Comparison of ENCODE assay signal across 21 cellular contexts in genomic region chr11:134665571-134666268, GRCh38.
DNase-seq lines count a peak whose midpoint lies in the region; ATAC-seq and TF ChIP-seq lines count a peak whose summit lies in the region.
"Had no signal": no experiment of that assay in that cellular context is flagged by ENCODE, and none has a peak within 500 bp of the region (broad histone marks: within the 10 kb centered on the region; RNA-seq: fewer than 3 reads in every experiment).

No MANE protein-coding gene starts in this region.

- no peak overlapping the region for H4K91ac ChIP-seq in neuronal stem cell (ENCODE audit: low read depth, low read length, poor library complexity)

- H3K27me3 ChIP-seq in neuronal stem cell (ENCODE audit: control insufficient read depth in 3 of 3, insufficient read depth in 3 of 3, low read depth in 1 of 3, low read length in 3 of 3) = no peaks in the 10 kb centered on the region
- H3K27me3 ChIP-seq: BLaER1 treated with 17β-estradiol and CSF1 and Interleukin-3, amounts not matched to agents 10 nM and 100 nM had no signal

- H2BK5ac ChIP-seq in neuronal stem cell (ENCODE audit: low read length) = no peak overlapping the region

- H3K4me1 ChIP-seq in neuronal stem cell (ENCODE audit: control insufficient read depth in 2 of 2, insufficient read depth in 1 of 2, low read depth in 1 of 2, low read length in 2 of 2) = peaks cover 0 to 7% of the 10 kb centered on the region in 2 donors
- H3K4me1 ChIP-seq: BLaER1 treated with 17β-estradiol and CSF1 and Interleukin-3, amounts not matched to agents 10 nM and 100 nM; Caco-2 had no signal

- no peak overlapping the region for H3K4me3 ChIP-seq in neuronal stem cell (ENCODE audit: low read length in 2 of 2)
- H3K4me3 ChIP-seq: BLaER1 treated with 17β-estradiol and CSF1 and Interleukin-3, amounts not matched to agents 10 nM and 100 nM had no signal

- WGBS in neuronal stem cell (ENCODE audit: extremely low coverage in 2 of 2, insufficient read length in 2 of 2, insufficient replicate concordance in 1 of 2), 2 donors = no CpG with 5 or more reads among the region's 19 CpGs

- no peak overlapping the region for H4K8ac ChIP-seq in neuronal stem cell (ENCODE audit: low read depth, low read length)

- H3K36me3 ChIP-seq in neuronal stem cell (replicated peaks in 1 of 2; ENCODE audit: control insufficient read depth in 2 of 2, insufficient read depth in 2 of 2, low read length in 2 of 2) = no peaks in the 10 kb centered on the region
- H3K36me3 ChIP-seq: BLaER1 treated with 17β-estradiol and CSF1 and Interleukin-3, amounts not matched to agents 10 nM and 100 nM had no signal

- no peak overlapping the region for H3K4me2 ChIP-seq in neuronal stem cell (ENCODE audit: insufficient read depth, low read length, poor library complexity, severe bottlenecking)
- H3K4me2 ChIP-seq: BLaER1 treated with 17β-estradiol and CSF1 and Interleukin-3, amounts not matched to agents 10 nM and 100 nM; KMS-11 had no signal

- H3K79me1 ChIP-seq in neuronal stem cell (ENCODE audit: low read depth, low read length) = no peaks in the 10 kb centered on the region

- no peak overlapping the region for H2BK120ac ChIP-seq in neuronal stem cell (ENCODE audit: low read depth, low read length)

- no peak overlapping the region for H3K27ac ChIP-seq in neuronal stem cell (replicated peaks; ENCODE audit: low read length)
- H3K27ac ChIP-seq: BLaER1 treated with 17β-estradiol and CSF1 and Interleukin-3, amounts not matched to agents 10 nM and 100 nM; KMS-11 had no signal

- H3K18ac ChIP-seq in neuronal stem cell (ENCODE audit: low read length) = no peak overlapping the region

- H3K4ac ChIP-seq in neuronal stem cell (ENCODE audit: low read length) = no peak overlapping the region

- DNase-seq in activated CD8-positive, alpha-beta memory T cell treated with anti-CD3 and anti-CD28 coated beads for 24 hours = peak; percentile 19
- no peak for DNase-seq in activated CD8-positive, alpha-beta memory T cell treated with anti-CD3 and anti-CD28 coated beads, Interleukin-2, amount 50 U/mL, for 48 hours
- DNase-seq in islet precursor cell (peak; percentile 48), neuronal stem cell (ENCODE audit: low spot score) (no peak), activated gamma-delta T cell treated with Interleukin-2 at 50 U/mL for 16 hours (no peak), omental fat pad (ENCODE audit: low spot score) (no peak)
- DNase-seq in stimulated activated CD4-positive, alpha-beta T cell treated with anti-CD3 and anti-CD28 coated beads, Interleukin-4, amount 100 ng/mL, for 4 hours = no peak
- no peak for DNase-seq in stimulated activated CD4-positive, alpha-beta T cell treated with anti-CD3 and anti-CD28 coated beads, Interleukin-12 subunit alpha, Interleukin-12 subunit beta, amount 100 ng/mL, for 4 hours
- DNase-seq: 8988T; CD4-positive, alpha-beta memory T cell; HCEC 1CT; IMR-90; NCI-H1105; NCI-H146; NCI-H2029; NCI-H2227 treated with DMSO at 0.1 percent for 48 hours; NCI-H510A had no signal

- no peak for ATAC-seq in omental fat pad (ENCODE audit: low FRiP score)
- ATAC-seq: Panc1 had no signal

- peak overlapping the region; percentile 10 for H3K14ac ChIP-seq in neuronal stem cell (ENCODE audit: low read length)

- H2BK15ac ChIP-seq in neuronal stem cell (ENCODE audit: low read length) = no peak overlapping the region

- H3K9ac ChIP-seq in neuronal stem cell (ENCODE audit: low read depth, low read length, poor library complexity) = no peak overlapping the region
- H3K9ac ChIP-seq: BLaER1 treated with 17β-estradiol and CSF1 and Interleukin-3, amounts not matched to agents 10 nM and 100 nM; KMS-11 had no signal

- no peak overlapping the region for H2AFZ ChIP-seq in neuronal stem cell (ENCODE audit: low read length)

- no peak for TF ChIP-seq CTCF in omental fat pad (IDR thresholded peaks at IDR 0.05)

- no peak overlapping the region for H2AK5ac ChIP-seq in neuronal stem cell (ENCODE audit: low read depth, low read length)

- H2BK12ac ChIP-seq in neuronal stem cell (ENCODE audit: low read length) = no peak overlapping the region

- H3K23ac ChIP-seq in neuronal stem cell (ENCODE audit: low read depth, low read length, poor library complexity) = no peak overlapping the region

- peaks cover 0 to 8% of the 10 kb centered on the region in 2 donors for H3K9me3 ChIP-seq in neuronal stem cell (replicated peaks in 1 of 2; ENCODE audit: control insufficient read depth in 2 of 2, insufficient read depth in 1 of 2, low read depth in 1 of 2, low read length in 2 of 2)

Comparison
In these comparisons a context has a peak if more than half of its experiments do, and no peak if none do; other contexts are left out.
1. DNase-seq: peak in activated CD8-positive, alpha-beta memory T cell treated with anti-CD3 and anti-CD28 coated beads for 24 hours (single experiment) and islet precursor cell (single experiment); none in activated CD8-positive, alpha-beta memory T cell treated with anti-CD3 and anti-CD28 coated beads, Interleukin-2, amount 50 U/mL, for 48 hours (single experiment), neuronal stem cell (single experiment), activated gamma-delta T cell treated with Interleukin-2 at 50 U/mL for 16 hours (single experiment), omental fat pad (single experiment), stimulated activated CD4-positive, alpha-beta T cell treated with anti-CD3 and anti-CD28 coated beads, Interleukin-4, amount 100 ng/mL, for 4 hours (0 of 2) and stimulated activated CD4-positive, alpha-beta T cell treated with anti-CD3 and anti-CD28 coated beads, Interleukin-12 subunit alpha, Interleukin-12 subunit beta, amount 100 ng/mL, for 4 hours (single experiment).